21 cellular contexts compared by ENCODE assay signal in genomic region chr5:131564229-131564652, GRCh38.
"Had no signal": no experiment of that assay in that cellular context is flagged by ENCODE, and none has a peak within 500 bp of the region (broad histone marks: within the 10 kb centered on the region; RNA-seq: fewer than 3 reads in every experiment).

No MANE protein-coding gene starts in this region.

- H3K9me3 ChIP-seq: esophagus squamous epithelium, neutrophil, sigmoid colon, thoracic aorta, upper lobe of right lung had no signal

- H3K4me3 Mint-ChIP-seq: activated CD4-positive, alpha-beta memory T cell treated with anti-CD3 and anti-CD28 coated beads, Interleukin-2, amount 10 ng/mL, durations not matched to agents 7 days and 5 days; activated naive CD8-positive, alpha-beta T cell; activated T-cell treated with anti-CD3 and anti-CD28 coated beads, Interleukin-2, amount 50 U/mL, for 4 hours; dendritic cell treated with granulocyte-macrophage colony-stimulating factor and Interleukin-4, amounts not matched to agents 40 ng/mL and 50 ng/mL, for 4 days; stimulated activated memory B cell treated with anti-CD40 and anti-IgM and Interleukin-4, amounts not matched to agents 10 μg/mL and 1 μg/mL and 100 μg/mL, for 72 hours; T-helper 1 cell treated with Interleukin-12 subunit alpha and Interleukin-12 subunit beta and Interleukin-4 antibody, amounts not matched to agents 30 μg/mL and 1 μg/mL, for 36 hours had no signal

- H3K27me3 ChIP-seq: esophagus squamous epithelium, hepatocyte, neutrophil, sigmoid colon, upper lobe of right lung had no signal

- H3K27me3 Mint-ChIP-seq: activated CD4-positive, alpha-beta memory T cell treated with anti-CD3 and anti-CD28 coated beads, Interleukin-2, amount 10 ng/mL, durations not matched to agents 7 days and 5 days; activated naive CD8-positive, alpha-beta T cell; dendritic cell treated with granulocyte-macrophage colony-stimulating factor and Interleukin-4, amounts not matched to agents 40 ng/mL and 50 ng/mL, for 4 days; stimulated activated memory B cell treated with anti-CD40 and anti-IgM and Interleukin-4, amounts not matched to agents 10 μg/mL and 1 μg/mL and 100 μg/mL, for 72 hours had no signal

- H3K79me2 ChIP-seq: parathyroid adenoma had no signal

- H3K4me3 ChIP-seq: esophagus squamous epithelium, hepatocyte, lung, sigmoid colon, thoracic aorta, upper lobe of right lung had no signal

- H3K4me2 ChIP-seq: hepatocyte had no signal

- ATAC-seq: activated T-cell treated with anti-CD3 and anti-CD28 coated beads, Interleukin-2, amount 50 U/mL, for 4 hours; SK-N-SH treated with all-trans-retinoic acid at 6 μM for 48 hours; stimulated activated memory B cell treated with anti-CD40 and anti-IgM and Interleukin-4, amounts not matched to agents 10 μg/mL and 1 μg/mL and 100 μg/mL, for 72 hours; upper lobe of right lung had no signal

- H3K27ac ChIP-seq: esophagus squamous epithelium, hepatocyte, neutrophil, parathyroid adenoma, sigmoid colon, thoracic aorta, upper lobe of right lung had no signal

- H3K36me3 ChIP-seq: thoracic aorta had no signal

- FAIRE-seq: keratinocyte had no signal

- H2AFZ ChIP-seq: hepatocyte, parathyroid adenoma had no signal

- H3K9me3 Mint-ChIP-seq: activated CD4-positive, alpha-beta memory T cell treated with anti-CD3 and anti-CD28 coated beads, Interleukin-2, amount 10 ng/mL, durations not matched to agents 7 days and 5 days; activated T-cell treated with anti-CD3 and anti-CD28 coated beads, Interleukin-2, amount 50 U/mL, for 4 hours; dendritic cell treated with granulocyte-macrophage colony-stimulating factor and Interleukin-4, amounts not matched to agents 40 ng/mL and 50 ng/mL, for 4 days; stimulated activated memory B cell treated with anti-CD40 and anti-IgM and Interleukin-4, amounts not matched to agents 10 μg/mL and 1 μg/mL and 100 μg/mL, for 72 hours; T-helper 1 cell treated with Interleukin-12 subunit alpha and Interleukin-12 subunit beta and Interleukin-4 antibody, amounts not matched to agents 30 μg/mL and 1 μg/mL, for 36 hours had no signal

- H3K4me1 ChIP-seq: esophagus squamous epithelium, sigmoid colon, upper lobe of right lung had no signal

- DNase-seq: activated CD4-positive, alpha-beta memory T cell treated with anti-CD3 and anti-CD28 coated beads, Interleukin-2, amount 10 ng/mL, durations not matched to agents 7 days and 5 days; activated CD4-positive, alpha-beta T cell treated with anti-CD3 and anti-CD28 coated beads for 4 hours; activated effector memory CD4-positive, alpha-beta T cell treated with Interleukin-2 at 50 U/mL for 16 hours; activated T-cell treated with anti-CD3 and anti-CD28 coated beads, Interleukin-2, amount 50 U/mL, for 4 hours; effector CD8-positive, alpha-beta T cell; esophagus squamous epithelium; midbrain; sigmoid colon; stimulated activated CD4-positive, alpha-beta T cell treated with anti-CD3 and anti-CD28 coated beads, Interleukin-4, amount 100 ng/mL, for 24 hours; upper lobe of right lung had no signal

- H3K27ac Mint-ChIP-seq: activated CD4-positive, alpha-beta memory T cell treated with anti-CD3 and anti-CD28 coated beads, Interleukin-2, amount 10 ng/mL, durations not matched to agents 7 days and 5 days; activated naive CD8-positive, alpha-beta T cell; dendritic cell treated with granulocyte-macrophage colony-stimulating factor and Interleukin-4, amounts not matched to agents 40 ng/mL and 50 ng/mL, for 4 days; stimulated activated memory B cell treated with anti-CD40 and anti-IgM and Interleukin-4, amounts not matched to agents 10 μg/mL and 1 μg/mL and 100 μg/mL, for 72 hours; T-helper 1 cell treated with Interleukin-12 subunit alpha and Interleukin-12 subunit beta and Interleukin-4 antibody, amounts not matched to agents 30 μg/mL and 1 μg/mL, for 36 hours had no signal

- H3K9ac ChIP-seq: parathyroid adenoma had no signal
